In the genomic region with DNA sequence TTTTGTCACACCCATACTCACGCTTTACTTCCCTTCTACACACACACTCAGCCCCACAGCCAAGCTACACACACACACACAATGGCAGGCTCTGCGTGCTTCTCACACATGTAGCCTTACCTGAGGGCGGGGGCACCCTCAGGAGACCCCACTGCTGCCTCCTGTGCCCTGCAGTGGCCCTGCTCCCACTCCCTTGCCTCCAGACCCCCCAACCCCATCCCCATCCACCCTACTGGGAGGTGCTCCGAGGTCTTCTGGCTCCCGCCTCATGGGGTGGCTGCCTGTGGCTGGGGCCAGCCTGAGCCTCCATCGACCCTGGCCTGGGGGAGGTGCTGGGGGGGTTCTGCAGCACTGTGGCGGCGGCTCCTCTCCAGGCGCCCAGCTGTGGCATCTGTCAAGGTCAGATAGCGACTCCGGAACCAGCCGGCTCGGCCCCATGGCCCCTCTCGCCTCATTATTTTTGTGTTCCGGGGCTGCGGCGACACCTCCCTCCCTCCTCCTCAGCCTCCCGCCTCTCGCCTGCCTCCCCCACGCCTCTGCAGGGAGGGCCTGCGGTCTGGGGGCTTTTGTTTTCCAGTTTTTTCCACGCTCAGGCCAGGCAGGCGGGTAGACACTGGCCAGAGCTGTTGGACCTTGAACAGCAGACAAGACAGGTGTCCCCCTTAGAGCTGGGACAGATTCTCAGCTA, we compare ENCODE assay signal across 8 cellular contexts. TPM values are rescaled to one million over a fixed set of nuclear protein-coding genes. Genes with fewer than 3 reads are reported as not detected.
DNase-seq lines count a peak whose midpoint lies in the region; ATAC-seq and TF ChIP-seq lines count a peak whose summit lies in the region.

No MANE protein-coding gene starts in this region.

- H3K79me2 ChIP-seq in mammary epithelial cell (ENCODE audit: insufficient read depth, low read length) = peaks cover 55% of the 10 kb centered on the region

- H3K27me3 Mint-ChIP-seq in MCF 10A (ENCODE audit: insufficient read depth, unreplicated experiment) = no peaks in the 10 kb centered on the region
- H3K27me3 Mint-ChIP-seq in activated T-cell treated with anti-CD3 and anti-CD28 coated beads, Interleukin-2, amount 50 U/mL, for 4 hours (ENCODE audit: low read depth) = no peaks in the 10 kb centered on the region

- in situ Hi-C loops in mammary epithelial cell (cut with MboI; ENCODE audit: low sequenced_read_pairs in 2 of 2) = no loop called here

- BruUV-seq in MCF 10A (replicated peaks; lab: Mats Ljungman, UMichigan) (no TSS peak), mammary epithelial cell (replicated peaks; lab: Mats Ljungman, UMichigan) (no TSS peak)

- no peak overlapping the region for H2AFZ ChIP-seq in mammary epithelial cell (ENCODE audit: low read depth, low read length)

- no peak overlapping the region for H3K4me3 Mint-ChIP-seq in MCF 10A (ENCODE audit: unreplicated experiment)
- H3K4me3 Mint-ChIP-seq in activated T-cell treated with anti-CD3 and anti-CD28 coated beads, Interleukin-2, amount 50 U/mL, for 4 hours = peak overlapping the region; percentile 79

- H3K4me2 ChIP-seq in mammary epithelial cell (ENCODE audit: insufficient read depth, low read depth, low read length) = no peak overlapping the region

- no peak overlapping the region for H3K9ac ChIP-seq in mammary epithelial cell (ENCODE audit: insufficient read depth, low read length)

- H3K4me3 ChIP-seq in mammary epithelial cell (replicated peaks in 1 of 3; ENCODE audit: insufficient read depth in 1 of 3, low read depth in 2 of 3, low read length in 3 of 3) (no peak overlapping the region), thoracic aorta (peak overlapping the region; percentile 68)

- peak overlapping the region; percentile 93 for H3K27ac Mint-ChIP-seq in MCF 10A (ENCODE audit: low read depth, unreplicated experiment)

- POLR2A ChIA-PET in MCF 10A (lab: Yijun Ruan, JAX) = interaction anchor here (0.6 to 5.5 kb wide), 3 partner anchors 9 to 15 kb away, joined by 4 to 27 read pairs (median 6); no protein-coding TSS in a partner anchor

- intact Hi-C loops in MCF 10A (cut with micrococcal nuclease) (no loop called here), mammary epithelial cell (cut with micrococcal nuclease) (loop anchor here (5.0 kb wide), 1 partner anchor 33 kb away; no protein-coding TSS in a partner anchor)

- H3K27me3 ChIP-seq in mammary epithelial cell (ENCODE audit: insufficient read depth, low read length) (no peaks in the 10 kb centered on the region), thoracic aorta (replicated peaks; ENCODE audit: insufficient read depth) (no peaks in the 10 kb centered on the region)

- no peaks in the 10 kb centered on the region for H3K9me3 ChIP-seq in mammary epithelial cell (replicated peaks; ENCODE audit: insufficient read depth, low read length)
- H3K9me3 ChIP-seq in thoracic aorta = no peaks in the 10 kb centered on the region

- DNase-seq in MCF 10A (ENCODE audit: unreplicated experiment) (no peak), mammary epithelial cell (no peak), left lobe of liver (ENCODE audit: low spot score) (no peak), thoracic aorta (ENCODE audit: low spot score) (no peak), SW 1271 (lab: John Stamatoyannopoulos, UW) (no peak), NCI-H1092 treated with DMSO at 0.1 percent for 48 hours (lab: John Stamatoyannopoulos, UW) (no peak)
- no peak for DNase-seq in activated T-cell treated with anti-CD3 and anti-CD28 coated beads, Interleukin-2, amount 50 U/mL, for 4 hours

- H3K4me1 ChIP-seq in mammary epithelial cell (ENCODE audit: insufficient read depth, low read length) = peaks cover 57% of the 10 kb centered on the region
- H3K4me1 ChIP-seq in thoracic aorta (ENCODE audit: control insufficient read depth in 1 of 2, low read depth in 2 of 2) = peaks cover 66 to 93% of the 10 kb centered on the region in 2 donors

- no peaks in the 10 kb centered on the region for H4K20me1 ChIP-seq in mammary epithelial cell (ENCODE audit: insufficient read depth, low read length)

- 39% methylated on average over 9 of the region's 23 CpGs for WGBS in mammary epithelial cell (ENCODE audit: low coverage, missing lambda C conversion rate)

- H3K4me1 Mint-ChIP-seq in MCF 10A (ENCODE audit: insufficient read depth, unreplicated experiment) = peaks cover 22% of the 10 kb centered on the region
- peaks cover 40% of the 10 kb centered on the region for H3K4me1 Mint-ChIP-seq in activated T-cell treated with anti-CD3 and anti-CD28 coated beads, Interleukin-2, amount 50 U/mL, for 4 hours (ENCODE audit: low read depth)

- H3K27ac ChIP-seq in mammary epithelial cell (ENCODE audit: insufficient read depth, low read depth, low read length) (no peak overlapping the region), thoracic aorta (peak overlapping the region; percentile 90 to 99)

- H3K9me3 Mint-ChIP-seq in MCF 10A (ENCODE audit: unreplicated experiment) = no peaks in the 10 kb centered on the region
- H3K9me3 Mint-ChIP-seq in activated T-cell treated with anti-CD3 and anti-CD28 coated beads, Interleukin-2, amount 50 U/mL, for 4 hours = no peaks in the 10 kb centered on the region

- H3K36me3 ChIP-seq in mammary epithelial cell (ENCODE audit: insufficient read depth, low read length) = no peaks in the 10 kb centered on the region
- H3K36me3 ChIP-seq in thoracic aorta = no peaks in the 10 kb centered on the region

- dilution Hi-C loops in mammary epithelial cell (cut with HindIII; ENCODE audit: low sequenced_read_pairs) = no loop called here

- peak; percentile 41 for ATAC-seq in HG03354 (IDR thresholded peaks at IDR 0.05; ENCODE audit: poor library complexity, severe bottlenecking, unreplicated experiment)
- peak; percentile 10 to 15 for ATAC-seq in activated T-cell treated with anti-CD3 and anti-CD28 coated beads, Interleukin-2, amount 50 U/mL, for 4 hours
- peak; percentile 2 for ATAC-seq in left lobe of liver
- no peak for ATAC-seq in thoracic aorta (ENCODE audit: insufficient number of reproducible peaks, low FRiP score, low read depth)

- CTCF ChIA-PET in MCF 10A (lab: Yijun Ruan, JAX) = interaction anchor here (0.7 to 8.1 kb wide), 8 partner anchors 16 to 296 kb away, joined by 3 to 67 read pairs (median 3); no protein-coding TSS in a partner anchor
- CTCF ChIA-PET in mammary epithelial cell (lab: Charles Lee; ENCODE audit: low non-redundant PET) = interaction anchor here (0.6 kb wide), 1 partner anchor 18 kb away, joined by 3 read pairs; no protein-coding TSS in a partner anchor

- H3K36me3 Mint-ChIP-seq in MCF 10A (ENCODE audit: insufficient read depth, unreplicated experiment) = peaks cover 7% of the 10 kb centered on the region
- H3K36me3 Mint-ChIP-seq in activated T-cell treated with anti-CD3 and anti-CD28 coated beads, Interleukin-2, amount 50 U/mL, for 4 hours (ENCODE audit: insufficient read depth) = no peaks in the 10 kb centered on the region

- TF ChIP-seq CTCF in MCF 10A (IDR thresholded peaks at IDR 0.05; ENCODE audit: unreplicated experiment) (no peak), mammary epithelial cell (conservative IDR thresholded peaks at IDR 0.05 in 1 of 2, IDR thresholded peaks at IDR 0.05 in 1 of 2; ENCODE audit: extremely low read depth in 1 of 2, insufficient read depth in 1 of 2, low read depth in 1 of 2, low read length in 2 of 2) (no peak), thoracic aorta (IDR thresholded peaks at IDR 0.05) (no peak)

RNA-seq across cellular contexts. Expression of a gene that starts 21.7 kb away (rescaled TPM):
- total RNA-seq in MCF 10A (2022) = 7.8 and 10.9 TPM in 2 replicates
- total RNA-seq in mammary epithelial cell = 10 to 100 TPM; 13.8 to 47.3 TPM
- 16.6 TPM for polyA plus RNA-seq in mammary epithelial cell
- 5.8 TPM for polyA minus RNA-seq in mammary epithelial cell
- total RNA-seq in activated T-cell treated with anti-CD3 and anti-CD28 coated beads, Interleukin-2, amount 50 U/mL, for 4 hours = 1 to 10 TPM; 1.2 to 3.3 (median 1.4) TPM
- total RNA-seq in left lobe of liver = 64.0 TPM
- total RNA-seq in thoracic aorta = 10 to 100 TPM; 58.5 to 62.5 TPM
